ENCODE assay signal across 20 cellular contexts in genomic region chr10:11896549-11897200, GRCh38.
"Had no signal": no experiment of that assay in that cellular context is flagged by ENCODE, and none has a peak within 500 bp of the region (broad histone marks: within the 10 kb centered on the region; RNA-seq: fewer than 3 reads in every experiment).

No MANE protein-coding gene starts in this region.

- H3K27ac Mint-ChIP-seq: activated CD4-positive, alpha-beta T cell treated with anti-CD3 and anti-CD28 coated beads, Interleukin-2, amount 10 ng/mL, durations not matched to agents 24 days and 14 days; activated CD8-positive, alpha-beta T cell treated with anti-CD3 and anti-CD28 coated beads, Interleukin-2, amount 10 ng/mL, durations not matched to agents 7 days and 5 days; activated naive CD4-positive, alpha-beta T cell treated with anti-CD3 and anti-CD28 coated beads, Interleukin-2, amount 50 U/mL, for 72 hours; natural killer cell treated with Interleukin-12 subunit alpha and Interleukin-12 subunit beta and Interleukin-15 and Interleukin-18, amount 100 ng/mL, for 72 hours had no signal

- H3K4me3 ChIP-seq: body of pancreas, right atrium auricular region, suprapubic skin had no signal

- H3K4me3 Mint-ChIP-seq: activated CD4-positive, alpha-beta T cell treated with anti-CD3 and anti-CD28 coated beads, Interleukin-2, amount 10 ng/mL, durations not matched to agents 24 days and 14 days; activated CD8-positive, alpha-beta T cell treated with anti-CD3 and anti-CD28 coated beads, Interleukin-2, amount 10 ng/mL, durations not matched to agents 7 days and 5 days; natural killer cell treated with Interleukin-12 subunit alpha and Interleukin-12 subunit beta and Interleukin-15 and Interleukin-18, amount 100 ng/mL, for 72 hours had no signal

- H3K9me3 ChIP-seq: body of pancreas, right atrium auricular region, suprapubic skin had no signal

- H3K27ac ChIP-seq: foreskin keratinocyte, right atrium auricular region, suprapubic skin had no signal

- H3K9me3 Mint-ChIP-seq: activated CD4-positive, alpha-beta T cell treated with anti-CD3 and anti-CD28 coated beads, Interleukin-2, amount 10 ng/mL, durations not matched to agents 24 days and 14 days; activated naive CD4-positive, alpha-beta T cell treated with anti-CD3 and anti-CD28 coated beads, Interleukin-2, amount 50 U/mL, for 72 hours; natural killer cell treated with Interleukin-12 subunit alpha and Interleukin-12 subunit beta and Interleukin-15 and Interleukin-18, amount 100 ng/mL, for 72 hours had no signal

- H3K36me3 Mint-ChIP-seq: activated naive CD4-positive, alpha-beta T cell treated with anti-CD3 and anti-CD28 coated beads, Interleukin-2, amount 50 U/mL, for 72 hours; natural killer cell treated with Interleukin-12 subunit alpha and Interleukin-12 subunit beta and Interleukin-15 and Interleukin-18, amount 100 ng/mL, for 72 hours had no signal

- DNase-seq: activated CD4-positive, alpha-beta T cell treated with anti-CD3 and anti-CD28 coated beads, Interleukin-2, amount 10 ng/mL, durations not matched to agents 24 days and 14 days; activated CD4-positive, CD25-positive, alpha-beta regulatory T cell; activated CD8-positive, alpha-beta memory T cell treated with anti-CD3 and anti-CD28 coated beads, Interleukin-2, amount 50 U/mL, for 4 hours; activated CD8-positive, alpha-beta T cell treated with anti-CD3 and anti-CD28 coated beads, Interleukin-2, amount 10 ng/mL, durations not matched to agents 7 days and 5 days; activated gamma-delta T cell; activated T-cell treated with anti-CD3 and anti-CD28 coated beads, Interleukin-2, amount 50 U/mL, for 48 hours; amniotic stem cell; body of pancreas; effector CD8-positive, alpha-beta T cell; foreskin keratinocyte; left ventricle myocardium superior; mesendoderm; small intestine; stimulated activated CD4-positive, alpha-beta T cell treated with anti-CD3 and anti-CD28 coated beads, Interleukin-4, amount 100 ng/mL, for 4 hours; stimulated activated CD8-positive, alpha-beta memory T cell treated with anti-CD3 and anti-CD28 coated beads, Interleukin-4, amount 100 ng/mL, for 48 hours; stimulated activated naive CD4-positive, alpha-beta T cell treated with Interleukin-2 at 50 U/mL for 16 hours had no signal

- ATAC-seq: activated CD8-positive, alpha-beta T cell treated with anti-CD3 and anti-CD28 coated beads, Interleukin-2, amount 10 ng/mL, durations not matched to agents 7 days and 5 days; activated naive CD4-positive, alpha-beta T cell treated with anti-CD3 and anti-CD28 coated beads, Interleukin-2, amount 50 U/mL, for 72 hours; body of pancreas; foreskin keratinocyte; left ventricle myocardium superior; natural killer cell treated with Interleukin-12 subunit alpha and Interleukin-12 subunit beta and Interleukin-15 and Interleukin-18, amount 100 ng/mL, for 72 hours had no signal

- H3K27me3 Mint-ChIP-seq: activated CD4-positive, alpha-beta T cell treated with anti-CD3 and anti-CD28 coated beads, Interleukin-2, amount 10 ng/mL, durations not matched to agents 24 days and 14 days had no signal

- H3K4me1 ChIP-seq: right atrium auricular region, suprapubic skin had no signal

- H3K36me3 ChIP-seq: right atrium auricular region, suprapubic skin had no signal

- H3K27me3 ChIP-seq: body of pancreas, foreskin keratinocyte, right atrium auricular region had no signal
